In genomic region chr5:74393943-74394342, GRCh38 we compare ENCODE assay signal across 27 cellular contexts.
"Had no signal": no experiment of that assay in that cellular context is flagged by ENCODE, and none has a peak within 500 bp of the region (broad histone marks: within the 10 kb centered on the region; RNA-seq: fewer than 3 reads in every experiment).

No MANE protein-coding gene starts in this region.

- H3K4me1 ChIP-seq: ascending aorta had no signal

- H3K4me3 ChIP-seq: ascending aorta, body of pancreas, MG63, SK-N-MC had no signal

- H3K27ac Mint-ChIP-seq: activated B cell treated with CpG ODN at 0.5 μM for 24 hours; activated CD4-positive, alpha-beta T cell treated with anti-CD3 and anti-CD28 coated beads, Interleukin-2, amount 10 ng/mL, durations not matched to agents 24 days and 14 days; activated CD8-positive, alpha-beta memory T cell treated with anti-CD3 and anti-CD28 coated beads, Interleukin-2, amount 10 ng/mL, durations not matched to agents 7 days and 5 days; activated naive CD4-positive, alpha-beta T cell treated with anti-CD3 and anti-CD28 coated beads, Interleukin-2, amount 50 U/mL, for 72 hours; activated naive CD8-positive, alpha-beta T cell treated with anti-CD3 and anti-CD28 coated beads, Interleukin-2, amount 50 U/mL, for 24 hours; activated T-cell treated with anti-CD3 and anti-CD28 coated beads, Interleukin-2, amount 50 U/mL, for 24 hours; activated T-helper 1 cell treated with anti-CD3 and anti-CD28 coated beads, Interleukin-12 subunit alpha, Interleukin-12 subunit beta, Interleukin-2, Interleukin-4 antibody, amounts not matched to agents 30 ng/mL and 10 ng/mL and 1 ng/mL, durations not matched to agents 14 hours and 24 hours and 36 hours; T-cell had no signal

- H3K4me3 Mint-ChIP-seq: activated B cell treated with CpG ODN at 0.5 μM for 24 hours; activated CD4-positive, alpha-beta T cell treated with anti-CD3 and anti-CD28 coated beads, Interleukin-2, amount 10 ng/mL, durations not matched to agents 24 days and 14 days; activated CD8-positive, alpha-beta memory T cell treated with anti-CD3 and anti-CD28 coated beads, Interleukin-2, amount 10 ng/mL, durations not matched to agents 7 days and 5 days; activated naive CD8-positive, alpha-beta T cell treated with anti-CD3 and anti-CD28 coated beads, Interleukin-2, amount 50 U/mL, for 24 hours; activated T-cell treated with anti-CD3 and anti-CD28 coated beads, Interleukin-2, amount 50 U/mL, for 24 hours; activated T-helper 1 cell treated with anti-CD3 and anti-CD28 coated beads, Interleukin-12 subunit alpha, Interleukin-12 subunit beta, Interleukin-2, Interleukin-4 antibody, amounts not matched to agents 30 ng/mL and 10 ng/mL and 1 ng/mL, durations not matched to agents 14 hours and 24 hours and 36 hours; central memory CD8-positive, alpha-beta T cell; T-cell had no signal

- ATAC-seq: activated CD8-positive, alpha-beta memory T cell treated with anti-CD3 and anti-CD28 coated beads, Interleukin-2, amount 10 ng/mL, durations not matched to agents 7 days and 5 days; activated naive CD8-positive, alpha-beta T cell treated with anti-CD3 and anti-CD28 coated beads, Interleukin-2, amount 50 U/mL, for 24 hours; body of pancreas; T-cell had no signal

- H3K36me3 ChIP-seq: ascending aorta, MG63 had no signal

- H3K27me3 Mint-ChIP-seq: activated B cell treated with CpG ODN at 0.5 μM for 24 hours; activated naive CD8-positive, alpha-beta T cell treated with anti-CD3 and anti-CD28 coated beads, Interleukin-2, amount 50 U/mL, for 24 hours; activated T-cell treated with anti-CD3 and anti-CD28 coated beads, Interleukin-2, amount 50 U/mL, for 24 hours; central memory CD8-positive, alpha-beta T cell had no signal

- H3K9me3 ChIP-seq: ascending aorta, body of pancreas, MG63 had no signal

- FAIRE-seq: TTC549 had no signal

- H3K4me1 Mint-ChIP-seq: activated B cell treated with CpG ODN at 0.5 μM for 24 hours; activated CD8-positive, alpha-beta memory T cell treated with anti-CD3 and anti-CD28 coated beads, Interleukin-2, amount 10 ng/mL, durations not matched to agents 7 days and 5 days; activated naive CD8-positive, alpha-beta T cell treated with anti-CD3 and anti-CD28 coated beads, Interleukin-2, amount 50 U/mL, for 24 hours; central memory CD8-positive, alpha-beta T cell; T-cell had no signal

- H3K27me3 ChIP-seq: ascending aorta, body of pancreas, MG63 had no signal

- DNase-seq: activated B cell treated with CpG ODN at 0.5 μM for 24 hours; activated CD4-positive, alpha-beta T cell treated with anti-CD3 and anti-CD28 coated beads for 1 hour; activated CD4-positive, alpha-beta T cell treated with anti-CD3 and anti-CD28 coated beads, Interleukin-2, amount 10 ng/mL, durations not matched to agents 24 days and 14 days; activated CD4-positive, alpha-beta T cell treated with anti-CD3 and anti-CD28 coated beads, Interleukin-2, amount 50 U/mL, for 48 hours; activated CD8-positive, alpha-beta memory T cell treated with anti-CD3 and anti-CD28 coated beads, Interleukin-2, amount 10 ng/mL, durations not matched to agents 7 days and 5 days; activated effector memory CD4-positive, alpha-beta T cell treated with anti-CD3 and anti-CD28 coated beads, Interleukin-2, amount 50 U/mL, for 16 hours; activated naive CD4-positive, alpha-beta T cell treated with Interleukin-2 at 50 U/mL for 16 hours; activated naive CD8-positive, alpha-beta T cell treated with anti-CD3 and anti-CD28 coated beads, Interleukin-2, amount 50 U/mL, for 24 hours; activated T-cell treated with anti-CD3 and anti-CD28 coated beads, Interleukin-2, amount 50 U/mL, for 24 hours; amniotic stem cell; body of pancreas; KBM-7; MG63; MV-4-11; NCI-H1092 treated with DMSO at 0.1 percent for 48 hours; NCI-H1436 treated with DMSO at 0.1 percent for 48 hours; NCI-H187; NCI-H2081; NCI-H510A treated with DMSO at 0.1 percent for 48 hours; T-cell; T1000 had no signal

- H3K9me3 Mint-ChIP-seq: activated B cell treated with CpG ODN at 0.5 μM for 24 hours; activated CD4-positive, alpha-beta T cell treated with anti-CD3 and anti-CD28 coated beads, Interleukin-2, amount 10 ng/mL, durations not matched to agents 24 days and 14 days; activated naive CD4-positive, alpha-beta T cell treated with anti-CD3 and anti-CD28 coated beads, Interleukin-2, amount 50 U/mL, for 72 hours; activated naive CD8-positive, alpha-beta T cell treated with anti-CD3 and anti-CD28 coated beads, Interleukin-2, amount 50 U/mL, for 24 hours; activated T-cell treated with anti-CD3 and anti-CD28 coated beads, Interleukin-2, amount 50 U/mL, for 24 hours; activated T-helper 1 cell treated with anti-CD3 and anti-CD28 coated beads, Interleukin-12 subunit alpha, Interleukin-12 subunit beta, Interleukin-2, Interleukin-4 antibody, amounts not matched to agents 30 ng/mL and 10 ng/mL and 1 ng/mL, durations not matched to agents 14 hours and 24 hours and 36 hours; central memory CD8-positive, alpha-beta T cell; T-cell had no signal

- H3K36me3 Mint-ChIP-seq: activated CD8-positive, alpha-beta memory T cell treated with anti-CD3 and anti-CD28 coated beads, Interleukin-2, amount 10 ng/mL, durations not matched to agents 7 days and 5 days; activated naive CD4-positive, alpha-beta T cell treated with anti-CD3 and anti-CD28 coated beads, Interleukin-2, amount 50 U/mL, for 72 hours; T-cell had no signal

- H3K27ac ChIP-seq: ascending aorta, SK-N-MC had no signal
